ENCODE assay signal across 14 cellular contexts in the genomic region with DNA sequence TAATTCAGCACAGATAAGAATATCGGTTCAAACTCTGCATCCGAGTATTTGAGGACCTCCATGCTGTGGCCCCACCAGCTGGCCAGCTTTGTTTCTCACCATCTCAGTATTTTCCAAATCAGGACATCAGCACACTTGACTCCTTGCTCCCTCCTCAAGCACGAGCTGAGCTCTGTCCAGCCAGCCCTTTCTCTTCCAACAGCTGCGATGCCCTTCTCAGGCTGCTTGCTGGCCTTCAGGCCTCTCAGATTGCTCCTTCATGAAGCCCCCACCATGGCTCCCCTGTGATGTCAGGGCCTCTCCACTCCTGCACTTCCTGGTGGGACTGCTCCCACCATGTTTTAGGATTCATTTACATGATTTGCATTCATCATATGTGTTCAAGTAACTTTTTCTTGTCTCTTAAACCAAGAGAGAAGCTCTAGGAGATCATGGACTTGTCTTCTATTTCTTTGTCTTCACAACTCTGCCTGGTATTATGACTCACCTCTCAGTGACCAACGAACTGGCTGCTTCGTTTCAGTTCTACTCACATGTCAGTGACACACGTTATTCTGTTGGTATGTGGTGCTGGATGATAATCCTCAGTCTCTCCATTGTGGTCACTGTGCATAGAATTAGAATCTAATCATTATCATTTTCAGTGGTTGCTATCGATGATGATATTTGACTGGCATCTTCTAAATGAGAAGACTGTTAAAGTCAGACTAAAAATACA.
DNase-seq lines count a peak whose midpoint lies in the region; ATAC-seq and TF ChIP-seq lines count a peak whose summit lies in the region.
"Had no signal": no experiment of that assay in that cellular context is flagged by ENCODE, and none has a peak within 500 bp of the region (broad histone marks: within the 10 kb centered on the region; RNA-seq: fewer than 3 reads in every experiment).

No MANE protein-coding gene starts in this region.

- intact Hi-C loops in head of caudate nucleus (cut with DNase I), result no loop called here

- ATAC-seq in HG02870 (IDR thresholded peaks at IDR 0.05; ENCODE audit: unreplicated experiment), result no peak
- ATAC-seq: lower lobe of right lung had no signal

- no peak overlapping the region for H3K4me3 ChIP-seq in foreskin fibroblast (ENCODE audit: low read depth in 1 of 2, low read length in 2 of 2)
- H3K4me3 ChIP-seq: lower lobe of right lung, tibial artery had no signal

- TF ChIP-seq CTCF in foreskin fibroblast (IDR thresholded peaks at IDR 0.05; ENCODE audit: low read depth, low read length), result no peak

- DNase-seq in A172 (ENCODE audit: low spot score), result peak; percentile 46
- peak; percentile 73 for DNase-seq in HCEC 1CT
- peak; percentile 16 for DNase-seq in SW480 (ENCODE audit: low spot score)
- peak; percentile 50 to 63 for DNase-seq in foreskin fibroblast
- no peak for DNase-seq in SKM-1 treated with dmso at 0.1 percent for 144 hours (lab: John Stamatoyannopoulos, UW; ENCODE audit: unreplicated experiment)
- no peak for DNase-seq in NCI-H187 treated with DMSO at 0.1 percent for 48 hours (lab: John Stamatoyannopoulos, UW)
- DNase-seq in head of caudate nucleus, result no peak
- DNase-seq: activated CD4-positive, alpha-beta T cell treated with anti-CD3 and anti-CD28 coated beads, Interleukin-2, amount 50 U/mL, for 48 hours; DMS153; lower lobe of right lung; NCI-H1092 treated with DMSO at 0.1 percent for 48 hours; nucleus accumbens; tibial artery had no signal

Comparison
In these comparisons a context has a peak if more than half of its experiments do, and no peak if none do; other contexts are left out.
1. DNase-seq: peak in A172 (single experiment), HCEC 1CT (single experiment), SW480 (single experiment) and foreskin fibroblast (2 of 2); none in SKM-1 treated with dmso at 0.1 percent for 144 hours (single experiment), NCI-H187 treated with DMSO at 0.1 percent for 48 hours (single experiment) and head of caudate nucleus (0 of 42).